34 cellular contexts compared by ENCODE assay signal in genomic region chr3:135564696-135565095, GRCh38.
"Had no signal": no experiment of that assay in that cellular context is flagged by ENCODE, and none has a peak within 500 bp of the region (broad histone marks: within the 10 kb centered on the region; RNA-seq: fewer than 3 reads in every experiment).

No MANE protein-coding gene starts in this region.

- H3K4me1 Mint-ChIP-seq: activated CD4-positive, alpha-beta memory T cell treated with anti-CD3 and anti-CD28 coated beads, Interleukin-2, amount 10 ng/mL, durations not matched to agents 7 days and 5 days; activated CD4-positive, alpha-beta T cell treated with anti-CD3 and anti-CD28 coated beads, Interleukin-2, amount 10 ng/mL, durations not matched to agents 24 days and 14 days; activated CD8-positive, alpha-beta memory T cell treated with anti-CD3 and anti-CD28 coated beads, Interleukin-2, amount 10 ng/mL, durations not matched to agents 7 days and 5 days; activated naive CD4-positive, alpha-beta T cell treated with anti-CD3 and anti-CD28 coated beads, Interleukin-2, amount 10 ng/mL, durations not matched to agents 7 days and 5 days; activated naive CD4-positive, alpha-beta T cell treated with anti-CD3 and anti-CD28 coated beads, Interleukin-2, amount 50 U/mL, for 24 hours; activated naive CD8-positive, alpha-beta T cell treated with anti-CD3 and anti-CD28 coated beads, Interleukin-2, amount 10 ng/mL, durations not matched to agents 7 days and 5 days; activated naive CD8-positive, alpha-beta T cell treated with anti-CD3 and anti-CD28 coated beads, Interleukin-2, amount 50 U/mL, for 24 hours; brain; central memory CD8-positive, alpha-beta T cell had no signal

- DNase-seq: activated CD4-positive, alpha-beta memory T cell treated with anti-CD3 and anti-CD28 coated beads, Interleukin-2, amount 10 ng/mL, durations not matched to agents 7 days and 5 days; activated CD4-positive, alpha-beta T cell treated with anti-CD3 and anti-CD28 coated beads for 4 hours; activated CD4-positive, alpha-beta T cell treated with anti-CD3 and anti-CD28 coated beads, Interleukin-2, amount 10 ng/mL, durations not matched to agents 24 days and 14 days; activated CD4-positive, alpha-beta T cell treated with anti-CD3 and anti-CD28 coated beads, Interleukin-2, amount 50 U/mL, for 48 hours; activated CD4-positive, CD25-positive, alpha-beta regulatory T cell; activated CD4-positive, CD25-positive, alpha-beta regulatory T cell treated with anti-CD3 and anti-CD28 coated beads, Interleukin-2, amount 50 U/mL, for 72 hours; activated CD8-positive, alpha-beta memory T cell treated with anti-CD3 and anti-CD28 coated beads for 24 hours; activated CD8-positive, alpha-beta memory T cell treated with anti-CD3 and anti-CD28 coated beads, Interleukin-2, amount 10 ng/mL, durations not matched to agents 7 days and 5 days; activated CD8-positive, alpha-beta memory T cell treated with anti-CD3 and anti-CD28 coated beads, Interleukin-2, amount 50 U/mL, for 48 hours; activated CD8-positive, alpha-beta T cell treated with anti-CD3 and anti-CD28 coated beads, Interleukin-2, amount 10 ng/mL, durations not matched to agents 7 days and 5 days; activated effector memory CD4-positive, alpha-beta T cell treated with Interleukin-2 at 50 U/mL for 16 hours; activated gamma-delta T cell; activated naive CD4-positive, alpha-beta T cell treated with anti-CD3 and anti-CD28 coated beads, Interleukin-2, amount 10 ng/mL, durations not matched to agents 7 days and 5 days; activated naive CD4-positive, alpha-beta T cell treated with Interleukin-2 at 50 U/mL for 16 hours; activated naive CD8-positive, alpha-beta T cell treated with anti-CD3 and anti-CD28 coated beads, Interleukin-2, amount 10 ng/mL, durations not matched to agents 7 days and 5 days; activated naive CD8-positive, alpha-beta T cell treated with anti-CD3 and anti-CD28 coated beads, Interleukin-2, amount 50 U/mL, for 24 hours; activated T-cell treated with anti-CD3 and anti-CD28 coated beads, Interleukin-2, amount 50 U/mL, for 24 hours; activated T-cell treated with anti-CD3 and anti-CD28 coated beads, Interleukin-2, amount 50 U/mL, for 48 hours; amygdala; anterior cingulate cortex; T-helper 1 cell; T-helper 2 cell; T-helper 9 cell; WERI-Rb-1 had no signal

- H3K36me3 ChIP-seq: ascending aorta, cardiac muscle cell, WERI-Rb-1 had no signal

- H3K36me3 Mint-ChIP-seq: activated CD8-positive, alpha-beta memory T cell treated with anti-CD3 and anti-CD28 coated beads, Interleukin-2, amount 10 ng/mL, durations not matched to agents 7 days and 5 days; activated naive CD4-positive, alpha-beta T cell treated with anti-CD3 and anti-CD28 coated beads, Interleukin-2, amount 10 ng/mL, durations not matched to agents 7 days and 5 days; activated naive CD4-positive, alpha-beta T cell treated with anti-CD3 and anti-CD28 coated beads, Interleukin-2, amount 50 U/mL, for 24 hours; activated naive CD8-positive, alpha-beta T cell; activated naive CD8-positive, alpha-beta T cell treated with anti-CD3 and anti-CD28 coated beads, Interleukin-2, amount 10 ng/mL, durations not matched to agents 7 days and 5 days; brain; WTC11 had no signal

- H3K27me3 Mint-ChIP-seq: activated CD4-positive, alpha-beta memory T cell treated with anti-CD3 and anti-CD28 coated beads, Interleukin-2, amount 10 ng/mL, durations not matched to agents 7 days and 5 days; activated CD4-positive, alpha-beta T cell treated with anti-CD3 and anti-CD28 coated beads, Interleukin-2, amount 10 ng/mL, durations not matched to agents 24 days and 14 days; activated CD8-positive, alpha-beta memory T cell treated with anti-CD3 and anti-CD28 coated beads, Interleukin-2, amount 10 ng/mL, durations not matched to agents 7 days and 5 days; activated naive CD4-positive, alpha-beta T cell treated with anti-CD3 and anti-CD28 coated beads, Interleukin-2, amount 10 ng/mL, durations not matched to agents 7 days and 5 days; activated naive CD8-positive, alpha-beta T cell; activated naive CD8-positive, alpha-beta T cell treated with anti-CD3 and anti-CD28 coated beads, Interleukin-2, amount 10 ng/mL, durations not matched to agents 7 days and 5 days; activated naive CD8-positive, alpha-beta T cell treated with anti-CD3 and anti-CD28 coated beads, Interleukin-2, amount 50 U/mL, for 24 hours; activated T-cell treated with anti-CD3 and anti-CD28 coated beads, Interleukin-2, amount 50 U/mL, for 24 hours; central memory CD8-positive, alpha-beta T cell had no signal

- ATAC-seq: activated CD8-positive, alpha-beta memory T cell treated with anti-CD3 and anti-CD28 coated beads, Interleukin-2, amount 10 ng/mL, durations not matched to agents 7 days and 5 days; activated CD8-positive, alpha-beta T cell treated with anti-CD3 and anti-CD28 coated beads, Interleukin-2, amount 10 ng/mL, durations not matched to agents 7 days and 5 days; activated naive CD8-positive, alpha-beta T cell treated with anti-CD3 and anti-CD28 coated beads, Interleukin-2, amount 50 U/mL, for 24 hours; WTC11 had no signal

- H3K27ac ChIP-seq: ascending aorta, cardiac muscle cell, WERI-Rb-1 had no signal

- H3K27ac Mint-ChIP-seq: activated CD4-positive, alpha-beta memory T cell treated with anti-CD3 and anti-CD28 coated beads, Interleukin-2, amount 10 ng/mL, durations not matched to agents 7 days and 5 days; activated CD4-positive, alpha-beta T cell treated with anti-CD3 and anti-CD28 coated beads, Interleukin-2, amount 10 ng/mL, durations not matched to agents 24 days and 14 days; activated CD8-positive, alpha-beta memory T cell treated with anti-CD3 and anti-CD28 coated beads, Interleukin-2, amount 10 ng/mL, durations not matched to agents 7 days and 5 days; activated CD8-positive, alpha-beta T cell treated with anti-CD3 and anti-CD28 coated beads, Interleukin-2, amount 10 ng/mL, durations not matched to agents 7 days and 5 days; activated naive CD4-positive, alpha-beta T cell treated with anti-CD3 and anti-CD28 coated beads, Interleukin-2, amount 10 ng/mL, durations not matched to agents 7 days and 5 days; activated naive CD4-positive, alpha-beta T cell treated with anti-CD3 and anti-CD28 coated beads, Interleukin-2, amount 50 U/mL, for 24 hours; activated naive CD8-positive, alpha-beta T cell; activated naive CD8-positive, alpha-beta T cell treated with anti-CD3 and anti-CD28 coated beads, Interleukin-2, amount 10 ng/mL, durations not matched to agents 7 days and 5 days; activated naive CD8-positive, alpha-beta T cell treated with anti-CD3 and anti-CD28 coated beads, Interleukin-2, amount 50 U/mL, for 24 hours; activated T-cell treated with anti-CD3 and anti-CD28 coated beads, Interleukin-2, amount 50 U/mL, for 24 hours; activated T-helper 2 cell treated with anti-CD3 and anti-CD28 coated beads, Interferon-gamma antibody, Interleukin-2, Interleukin-4, amounts not matched to agents 10 μg/mL and 5 μg/mL and 100 μg/mL, durations not matched to agents 14 hours and 24 hours and 36 hours; brain; T-helper 1 cell treated with Interleukin-12 subunit alpha and Interleukin-12 subunit beta and Interleukin-4 antibody, amounts not matched to agents 30 μg/mL and 1 μg/mL, for 36 hours; T-helper 2 cell treated with Interferon-gamma antibody and Interleukin-4, amounts not matched to agents 5 μg/mL and 100 μg/mL, for 36 hours; WTC11 had no signal

- H3K9me3 Mint-ChIP-seq: activated CD4-positive, alpha-beta T cell treated with anti-CD3 and anti-CD28 coated beads, Interleukin-2, amount 10 ng/mL, durations not matched to agents 24 days and 14 days; activated naive CD4-positive, alpha-beta T cell treated with anti-CD3 and anti-CD28 coated beads, Interleukin-2, amount 10 ng/mL, durations not matched to agents 7 days and 5 days; activated naive CD8-positive, alpha-beta T cell treated with anti-CD3 and anti-CD28 coated beads, Interleukin-2, amount 10 ng/mL, durations not matched to agents 7 days and 5 days; activated naive CD8-positive, alpha-beta T cell treated with anti-CD3 and anti-CD28 coated beads, Interleukin-2, amount 50 U/mL, for 24 hours; activated T-cell treated with anti-CD3 and anti-CD28 coated beads, Interleukin-2, amount 50 U/mL, for 24 hours; activated T-helper 2 cell treated with anti-CD3 and anti-CD28 coated beads, Interferon-gamma antibody, Interleukin-2, Interleukin-4, amounts not matched to agents 10 μg/mL and 5 μg/mL and 100 μg/mL, durations not matched to agents 14 hours and 24 hours and 36 hours; brain; T-helper 1 cell treated with Interleukin-12 subunit alpha and Interleukin-12 subunit beta and Interleukin-4 antibody, amounts not matched to agents 30 μg/mL and 1 μg/mL, for 36 hours; T-helper 2 cell treated with Interferon-gamma antibody and Interleukin-4, amounts not matched to agents 5 μg/mL and 100 μg/mL, for 36 hours had no signal

- H3K27me3 ChIP-seq: ascending aorta, cardiac muscle cell had no signal

- H3K9me3 ChIP-seq: ascending aorta had no signal

- H3K4me3 Mint-ChIP-seq: activated CD4-positive, alpha-beta memory T cell treated with anti-CD3 and anti-CD28 coated beads, Interleukin-2, amount 10 ng/mL, durations not matched to agents 7 days and 5 days; activated CD4-positive, alpha-beta T cell treated with anti-CD3 and anti-CD28 coated beads, Interleukin-2, amount 10 ng/mL, durations not matched to agents 24 days and 14 days; activated CD8-positive, alpha-beta memory T cell treated with anti-CD3 and anti-CD28 coated beads, Interleukin-2, amount 10 ng/mL, durations not matched to agents 7 days and 5 days; activated CD8-positive, alpha-beta T cell treated with anti-CD3 and anti-CD28 coated beads, Interleukin-2, amount 10 ng/mL, durations not matched to agents 7 days and 5 days; activated naive CD4-positive, alpha-beta T cell treated with anti-CD3 and anti-CD28 coated beads, Interleukin-2, amount 10 ng/mL, durations not matched to agents 7 days and 5 days; activated naive CD4-positive, alpha-beta T cell treated with anti-CD3 and anti-CD28 coated beads, Interleukin-2, amount 50 U/mL, for 24 hours; activated naive CD8-positive, alpha-beta T cell; activated naive CD8-positive, alpha-beta T cell treated with anti-CD3 and anti-CD28 coated beads, Interleukin-2, amount 10 ng/mL, durations not matched to agents 7 days and 5 days; activated naive CD8-positive, alpha-beta T cell treated with anti-CD3 and anti-CD28 coated beads, Interleukin-2, amount 50 U/mL, for 24 hours; activated T-cell treated with anti-CD3 and anti-CD28 coated beads, Interleukin-2, amount 50 U/mL, for 24 hours; brain; central memory CD8-positive, alpha-beta T cell; T-helper 1 cell treated with Interleukin-12 subunit alpha and Interleukin-12 subunit beta and Interleukin-4 antibody, amounts not matched to agents 30 μg/mL and 1 μg/mL, for 36 hours; T-helper 2 cell treated with Interferon-gamma antibody and Interleukin-4, amounts not matched to agents 5 μg/mL and 100 μg/mL, for 36 hours; WTC11 had no signal

- H3K4me1 ChIP-seq: ascending aorta had no signal

- H3K4me3 ChIP-seq: ascending aorta, cardiac muscle cell had no signal
